In genomic region chr1:150256193-150256548, GRCh38 we compare ENCODE assay signal across 10 cellular contexts. TPM values are rescaled to one million over a fixed set of nuclear protein-coding genes. Genes with fewer than 3 reads are reported as not detected.
A peak's percentile ranks its signal among the peaks of the same experiment; 100 is the strongest.
DNase-seq lines count a peak whose midpoint lies in the region; ATAC-seq, FAIRE-seq and TF ChIP-seq lines count a peak whose summit lies in the region.
"Had no signal": no experiment of that assay in that cellular context is flagged by ENCODE, and none has a peak within 500 bp of the region (broad histone marks: within the 10 kb centered on the region; RNA-seq: fewer than 3 reads in every experiment).

No MANE protein-coding gene starts in this region.

- H3K27me3 Mint-ChIP-seq in CD4-positive, alpha-beta T cell = peaks cover 40% of the 10 kb centered on the region

- no peak overlapping the region for H3K4ac ChIP-seq in neuronal stem cell (ENCODE audit: low read length)

- no peak for TF ChIP-seq POLR2A in GM12892 (IDR thresholded peaks at IDR 0.05; ENCODE audit: low read depth, low read length)

- peak overlapping the region; percentile 98 for H2AFZ ChIP-seq in Karpas-422 (ENCODE audit: low read length)
- peak overlapping the region; percentile 73 for H2AFZ ChIP-seq in neuronal stem cell (ENCODE audit: low read length)

- peaks cover 12% of the 10 kb centered on the region for H3K4me1 Mint-ChIP-seq in CD4-positive, alpha-beta T cell (ENCODE audit: low read depth)

- H3K4me2 ChIP-seq in Karpas-422 (ENCODE audit: low read depth, low read length, poor library complexity, severe bottlenecking) (peak overlapping the region; percentile 78), neuronal stem cell (ENCODE audit: insufficient read depth, low read length, poor library complexity, severe bottlenecking) (peak overlapping the region; percentile 93)

- no peak overlapping the region for H4K91ac ChIP-seq in neuronal stem cell (ENCODE audit: low read depth, low read length, poor library complexity)

- H2BK15ac ChIP-seq in neuronal stem cell (ENCODE audit: low read length) = no peak overlapping the region

- no peaks in the 10 kb centered on the region for H3K9me2 ChIP-seq in Karpas-422 (replicated peaks; ENCODE audit: insufficient read depth, low read length)

- TF ChIP-seq CTCF in CD4-positive, alpha-beta T cell (IDR thresholded peaks at IDR 0.05) = no peak

- H2BK120ac ChIP-seq in neuronal stem cell (ENCODE audit: low read depth, low read length) = no peak overlapping the region

- H3K14ac ChIP-seq in neuronal stem cell (ENCODE audit: low read length) = no peak overlapping the region

- CTCF ChIA-PET in CD4-positive, alpha-beta T cell (lab: Charles Lee) = interaction anchor here (0.6 to 2.3 kb wide), 24 partner anchors 10 to 276 kb away, joined by 3 to 28 read pairs (median 4); partner anchors contain the start of genes APH1A and CIART

- H3K18ac ChIP-seq in neuronal stem cell (ENCODE audit: low read length) = peak overlapping the region; percentile 81

- no peak for ATAC-seq in CD4-positive, alpha-beta T cell (ENCODE audit: poor library complexity)
- ATAC-seq in HG03139 (IDR thresholded peaks at IDR 0.05; ENCODE audit: unreplicated experiment) = no peak
- ATAC-seq in HG02981 (IDR thresholded peaks at IDR 0.05; ENCODE audit: unreplicated experiment) = no peak
- ATAC-seq in HG03571 (IDR thresholded peaks at IDR 0.05; ENCODE audit: unreplicated experiment) = no peak

- H3K9ac ChIP-seq in Karpas-422 (ENCODE audit: low read length) (peak overlapping the region; percentile 65), neuronal stem cell (ENCODE audit: low read depth, low read length, poor library complexity) (no peak overlapping the region)

- H2BK5ac ChIP-seq in neuronal stem cell (ENCODE audit: low read length) = peak overlapping the region; percentile 88

- POLR2A ChIA-PET in CD4-positive, alpha-beta T cell (lab: Charles Lee) = interaction anchor here (0.7 to 3.5 kb wide), 6 partner anchors 13 to 260 kb away, joined by 3 to 14 read pairs (median 3); partner anchors contain the start of genes APH1A and CIART

- no peak overlapping the region for H3K27ac Mint-ChIP-seq in CD4-positive, alpha-beta T cell

- H3K36me3 Mint-ChIP-seq in CD4-positive, alpha-beta T cell (ENCODE audit: low read depth) = no peaks in the 10 kb centered on the region

- no peak for FAIRE-seq in GM12892 (lab: Jason Lieb, UNC)

- H3K4me1 ChIP-seq in Karpas-422 (ENCODE audit: low read length) (peaks cover 39% of the 10 kb centered on the region), neuronal stem cell (ENCODE audit: control insufficient read depth in 2 of 2, insufficient read depth in 1 of 2, low read depth in 1 of 2, low read length in 2 of 2) (peaks cover 20 to 22% of the 10 kb centered on the region in 2 donors)

- no peak overlapping the region for H3K23ac ChIP-seq in neuronal stem cell (ENCODE audit: low read depth, low read length, poor library complexity)

- no peaks in the 10 kb centered on the region for H4K20me1 ChIP-seq in Karpas-422 (ENCODE audit: insufficient read depth, low read depth, low read length)

- no peaks in the 10 kb centered on the region for H3K9me3 ChIP-seq in CD4-positive, alpha-beta T cell (ENCODE audit: control insufficient read depth, low read length)
- H3K9me3 ChIP-seq in Karpas-422 (ENCODE audit: low read length) = no peaks in the 10 kb centered on the region
- peaks cover 0 to 5% of the 10 kb centered on the region in 2 donors for H3K9me3 ChIP-seq in neuronal stem cell (replicated peaks in 1 of 2; ENCODE audit: control insufficient read depth in 2 of 2, insufficient read depth in 1 of 2, low read depth in 1 of 2, low read length in 2 of 2)

- H3K4me3 ChIP-seq in Karpas-422 (ENCODE audit: low read length) (peak overlapping the region; percentile 65), neuronal stem cell (ENCODE audit: low read length in 2 of 2) (peak overlapping the region; percentile 54 to 73)

- no peak for DNase-seq in CD4-positive, alpha-beta T cell
- DNase-seq in Karpas-422 = peak; percentile 56
- DNase-seq in neuronal stem cell (ENCODE audit: low spot score) = no peak
- no peak for DNase-seq in GM12892 (ENCODE audit: insufficient read length)

- H3K4me3 Mint-ChIP-seq in CD4-positive, alpha-beta T cell = peak overlapping the region; percentile 36

- no CpG with 5 or more reads among the region's 1 CpG for WGBS in neuronal stem cell (ENCODE audit: extremely low coverage in 2 of 2, insufficient read length in 2 of 2, insufficient replicate concordance in 1 of 2), 2 donors

- H2BK12ac ChIP-seq in neuronal stem cell (ENCODE audit: low read length) = no peak overlapping the region

- H3K36me3 ChIP-seq in Karpas-422 (ENCODE audit: insufficient read depth, low read length) (no peaks in the 10 kb centered on the region), neuronal stem cell (replicated peaks in 1 of 2; ENCODE audit: control insufficient read depth in 2 of 2, insufficient read depth in 2 of 2, low read length in 2 of 2) (peaks cover 2 to 10% of the 10 kb centered on the region in 2 donors)

- no peak overlapping the region for H2AK5ac ChIP-seq in neuronal stem cell (ENCODE audit: low read depth, low read length)

- H3K79me1 ChIP-seq in neuronal stem cell (ENCODE audit: low read depth, low read length) = peaks cover 4% of the 10 kb centered on the region

- no peaks in the 10 kb centered on the region for H3K9me3 Mint-ChIP-seq in CD4-positive, alpha-beta T cell

- no peaks in the 10 kb centered on the region for H3K79me2 ChIP-seq in Karpas-422 (ENCODE audit: low read length)

- peaks cover 28% of the 10 kb centered on the region for H3K27me3 ChIP-seq in CD4-positive, alpha-beta T cell (ENCODE audit: control insufficient read depth, insufficient read depth, low read length)
- H3K27me3 ChIP-seq in Karpas-422 (ENCODE audit: low read length) = peaks cover 3% of the 10 kb centered on the region; the same call in 1 of the 2 replicates
- no peaks in the 10 kb centered on the region for H3K27me3 ChIP-seq in neuronal stem cell (ENCODE audit: control insufficient read depth in 3 of 3, insufficient read depth in 3 of 3, low read depth in 1 of 3, low read length in 3 of 3)

- intact Hi-C loops in CD4-positive, alpha-beta T cell (cut with DNase I, micrococcal nuclease) = loop anchor here (1.0 to 10.0 kb wide), 6 partner anchors 25 to 719 kb away; partner anchors contain the start of genes CERS2 (in 1 of the 2) and PRPF3 (in 1 of the 2)

- no peak overlapping the region for H3K27ac ChIP-seq in CD4-positive, alpha-beta T cell (ENCODE audit: low read depth, low read length)
- no peak overlapping the region for H3K27ac ChIP-seq in Karpas-422 (ENCODE audit: low read length)
- H3K27ac ChIP-seq in cingulate gyrus (ENCODE audit: low read depth, low read length) = peak overlapping the region; percentile 79
- H3K27ac ChIP-seq in neuronal stem cell (replicated peaks; ENCODE audit: low read length) = peak overlapping the region; percentile 96

- no peak overlapping the region for H4K8ac ChIP-seq in neuronal stem cell (ENCODE audit: low read depth, low read length)

RNA-seq across cellular contexts. Expression of gene CA14, which starts 1.4 kb away (rescaled TPM):
- not detected for total RNA-seq in CD4-positive, alpha-beta T cell
- total RNA-seq in Karpas-422 (2014; rRNA removed; shearing (Covaris generic); ENCODE audit: low replicate concordance) = 0.22 and 0.45 TPM in 2 replicates
- polyA plus RNA-seq in neuronal stem cell (2013, experiment 1 of 2) = 46.7 TPM
- polyA plus RNA-seq in neuronal stem cell (2013, experiment 2 of 2) = 45.5 TPM
- 0.51 TPM for polyA plus RNA-seq in GM12892 (2012; ENCODE audit: missing spikeins)
- total RNA-seq: dermis microvascular lymphatic vessel endothelial cell, HT1080 had no signal

RNA-seq across cellular contexts. Expression of gene APH1A, which starts 12.6 kb away (rescaled TPM):
- total RNA-seq in CD4-positive, alpha-beta T cell = 100 to 1,000 TPM; 115 to 122 TPM
- total RNA-seq in Karpas-422 (2014; rRNA removed; shearing (Covaris generic); ENCODE audit: low replicate concordance) = 122 and 130 TPM in 2 replicates
- polyA plus RNA-seq in neuronal stem cell (2013, experiment 1 of 2) = 76.8 TPM
- 76.7 TPM for polyA plus RNA-seq in neuronal stem cell (2013, experiment 2 of 2)
- polyA plus RNA-seq in GM12892 (2012; ENCODE audit: missing spikeins) = 76.6 TPM

RNA-seq across cellular contexts. Expression of gene C1orf54, which starts 16.4 kb away (rescaled TPM):
- 1 to 10 TPM; 4.1 to 4.4 TPM for total RNA-seq in CD4-positive, alpha-beta T cell
- total RNA-seq in Karpas-422 (2014; rRNA removed; shearing (Covaris generic); ENCODE audit: low replicate concordance) = 5.1 and 21.2 TPM in 2 replicates
- 32.4 TPM for polyA plus RNA-seq in neuronal stem cell (2013, experiment 1 of 2)
- 31.9 TPM for polyA plus RNA-seq in neuronal stem cell (2013, experiment 2 of 2)
- polyA plus RNA-seq in GM12892 (2012; ENCODE audit: missing spikeins) = 14.6 TPM

RNA-seq across cellular contexts. Expression of gene ANP32E, which starts 20.3 kb away (rescaled TPM):
- total RNA-seq in CD4-positive, alpha-beta T cell = 10 to 100 TPM; 31.9 to 32.9 TPM
- 43.2 and 77.4 TPM in 2 replicates for total RNA-seq in Karpas-422 (2014; rRNA removed; shearing (Covaris generic); ENCODE audit: low replicate concordance)
- polyA plus RNA-seq in neuronal stem cell (2013, experiment 1 of 2) = 111 TPM
- 112 TPM for polyA plus RNA-seq in neuronal stem cell (2013, experiment 2 of 2)
- polyA plus RNA-seq in GM12892 (2012; ENCODE audit: missing spikeins) = 95.8 TPM

RNA-seq across cellular contexts. Expression of gene CIART, which starts 26.2 kb away (rescaled TPM):
- total RNA-seq in CD4-positive, alpha-beta T cell = 1 to 10 TPM; 4.0 to 4.5 TPM
- total RNA-seq in Karpas-422 (2014; rRNA removed; shearing (Covaris generic); ENCODE audit: low replicate concordance) = 4.1 and 4.9 TPM in 2 replicates
- polyA plus RNA-seq in neuronal stem cell (2013, experiment 1 of 2) = 9.0 TPM
- polyA plus RNA-seq in neuronal stem cell (2013, experiment 2 of 2) = 10.1 TPM
- polyA plus RNA-seq in GM12892 (2012; ENCODE audit: missing spikeins) = 2.5 TPM

Comparison
In these comparisons a context has a peak if more than half of its experiments do, and no peak if none do; other contexts are left out.
1. H3K27ac ChIP-seq: peak in cingulate gyrus (single experiment) and neuronal stem cell (single experiment); none in CD4-positive, alpha-beta T cell (single experiment) and Karpas-422 (single experiment).